Comparison of ENCODE assay signal across 1 cellular context in the genomic region with DNA sequence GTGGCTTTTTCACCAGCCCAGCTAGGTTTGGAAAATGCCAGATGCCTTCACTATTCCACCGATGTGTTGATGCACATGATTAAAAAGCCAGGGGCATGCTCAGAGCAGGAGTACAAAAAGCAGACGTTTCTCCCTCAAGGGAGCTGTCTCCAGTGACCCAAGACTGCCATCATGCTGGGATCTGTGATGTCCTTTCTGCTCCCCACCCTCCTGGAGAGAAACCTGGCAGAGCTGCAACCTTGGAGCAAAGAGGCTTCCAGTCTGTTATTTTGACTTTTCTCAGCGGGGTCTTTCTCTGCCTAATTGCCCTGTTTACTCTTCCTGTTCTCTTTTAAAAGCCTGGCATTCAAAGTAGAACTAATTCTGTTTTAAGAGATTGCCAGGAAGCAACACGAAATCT.
TF ChIP-seq lines count a peak whose summit lies in the region.

No MANE protein-coding gene starts in this region.

TF ChIP-seq in WTC11, 78 proteins besides CTCF, POLR2A, EP300 and RAD21:
- TF ChIP-seq USF2 (CRISPR knock-in tag; IDR thresholded peaks at IDR 0.05) (no peak), FOXP4 (CRISPR knock-in tag; IDR thresholded peaks at IDR 0.05) (peak; percentile 54; the same call in 1 of the 2 replicates), ZNF423 (CRISPR knock-in tag; IDR thresholded peaks at IDR 0.05) (peak; percentile 76)
TF ChIP-seq in WTC11: peak in this region for 2.
